1 cellular context compared by ENCODE assay signal in genomic region chr13:44329041-44329440, GRCh38. TPM values are rescaled to one million over a fixed set of nuclear protein-coding genes. Genes with fewer than 3 reads are reported as not detected.
"Had no signal": no experiment of that assay in that cellular context is flagged by ENCODE, and none has a peak within 500 bp of the region (broad histone marks: within the 10 kb centered on the region; RNA-seq: fewer than 3 reads in every experiment).

No MANE protein-coding gene starts in this region.

RNA-seq across cellular contexts. Expression of gene SERP2, which starts 44.6 kb away (rescaled TPM):
- total RNA-seq: endothelial cell of umbilical vein had no signal
